Comparison of ENCODE assay signal across 3 cellular contexts in the genomic region with DNA sequence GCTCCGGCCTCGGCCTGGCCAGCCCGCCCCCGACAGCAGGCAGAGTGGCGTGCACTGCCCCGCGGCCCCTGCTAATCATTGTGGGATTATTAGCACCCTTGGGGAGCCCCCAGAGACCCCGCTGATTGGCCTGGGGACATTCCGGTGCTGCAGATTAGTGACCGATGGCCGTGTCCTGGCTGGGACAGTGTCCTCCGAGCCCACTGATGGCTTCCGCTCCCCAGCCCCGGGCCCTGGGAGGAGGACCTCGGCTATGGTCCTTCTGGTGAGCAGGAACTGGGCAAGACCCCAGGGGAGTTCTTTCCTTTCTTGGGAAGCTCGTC. TPM values are rescaled to one million over a fixed set of nuclear protein-coding genes. Genes with fewer than 3 reads are reported as not detected.
"Had no signal": no experiment of that assay in that cellular context is flagged by ENCODE, and none has a peak within 500 bp of the region (broad histone marks: within the 10 kb centered on the region; RNA-seq: fewer than 3 reads in every experiment).

No MANE protein-coding gene starts in this region.

RNA-seq across cellular contexts. Expression of gene CLEC18B, which starts 0.2 kb away (rescaled TPM):
- total RNA-seq: activated naive CD4-positive, alpha-beta T cell treated with anti-CD3 and anti-CD28 coated beads for 36 hours had no signal

RNA-seq across cellular contexts. Expression of gene NPIPB15, which starts 45.4 kb away (rescaled TPM):
- total RNA-seq: activated CD8-positive, alpha-beta memory T cell treated with anti-CD3 and anti-CD28 coated beads for 36 hours; activated naive CD8-positive, alpha-beta T cell treated with anti-CD3 and anti-CD28 coated beads for 36 hours had no signal
